In the genomic region with DNA sequence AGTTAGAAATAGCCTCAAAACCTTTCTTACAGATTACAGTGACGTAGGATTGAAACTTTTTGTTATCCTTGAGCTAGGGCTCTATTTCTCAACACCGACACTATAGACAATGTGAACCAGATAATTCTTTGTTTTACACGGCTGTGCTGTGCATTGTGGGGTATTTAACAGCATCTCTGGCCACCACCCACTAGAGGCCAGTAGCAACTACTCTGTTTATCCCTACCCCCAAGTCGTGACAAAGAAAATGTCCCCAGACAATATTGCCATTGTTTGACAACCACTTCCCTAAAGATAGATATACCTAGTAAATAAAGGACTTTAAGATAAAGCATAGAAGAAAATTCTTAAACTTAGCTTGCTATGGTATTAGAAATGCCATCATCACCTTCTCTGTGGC, we compare ENCODE assay signal across 19 cellular contexts.
DNase-seq lines count a peak whose midpoint lies in the region; ATAC-seq and TF ChIP-seq lines count a peak whose summit lies in the region.
"Had no signal": no experiment of that assay in that cellular context is flagged by ENCODE, and none has a peak within 500 bp of the region (broad histone marks: within the 10 kb centered on the region; RNA-seq: fewer than 3 reads in every experiment).

No MANE protein-coding gene starts in this region.

- H3K36me3 Mint-ChIP-seq in activated B cell treated with CpG ODN at 0.5 μM for 24 hours (ENCODE audit: low read depth) (no peaks in the 10 kb centered on the region), T-cell (no peaks in the 10 kb centered on the region), CD14-positive monocyte (no peaks in the 10 kb centered on the region)
- H3K36me3 Mint-ChIP-seq in activated CD8-positive, alpha-beta memory T cell treated with anti-CD3 and anti-CD28 coated beads, Interleukin-2, amount 10 ng/mL, durations not matched to agents 7 days and 5 days = no peaks in the 10 kb centered on the region
- H3K36me3 Mint-ChIP-seq: CD4-positive, alpha-beta memory T cell had no signal

- DNase-seq in GM12865 (ENCODE audit: low read depth) (peak; percentile 6), activated B cell treated with CpG ODN at 0.5 μM for 24 hours (no peak), T-cell (no peak), CD14-positive monocyte (ENCODE audit: low spot score) (no peak)
- no peak for DNase-seq in stimulated activated CD4-positive, alpha-beta T cell treated with anti-CD3 and anti-CD28 coated beads, Interleukin-2, amount 100 ng/mL, for 48 hours
- DNase-seq in activated CD8-positive, alpha-beta memory T cell treated with anti-CD3 and anti-CD28 coated beads, Interleukin-2, amount 10 ng/mL, durations not matched to agents 7 days and 5 days = no peak
- DNase-seq: activated CD4-positive, CD25-positive, alpha-beta regulatory T cell; CD4-positive, alpha-beta memory T cell; DND-41; effector memory CD4-positive, alpha-beta T cell; NCI-H1417 treated with DMSO at 0.1 percent for 48 hours; RPMI8226; stimulated activated CD4-positive, alpha-beta T cell treated with anti-CD3 and anti-CD28 coated beads, Interleukin-15, amount 100 ng/mL, for 24 hours had no signal

- CTCF ChIA-PET in activated B cell treated with CpG ODN at 0.5 μM for 24 hours (lab: Charles Lee) = no interaction called here
- CTCF ChIA-PET in activated CD8-positive, alpha-beta memory T cell treated with anti-CD3 and anti-CD28 coated beads, Interleukin-2, amount 10 ng/mL, durations not matched to agents 7 days and 5 days (lab: Charles Lee) = no interaction called here
- CTCF ChIA-PET in T-cell (lab: Charles Lee) = interaction anchor here in 1 of 2 donors (0.6 kb wide), 1 partner anchor 583 kb away, joined by 3 read pairs; no protein-coding TSS in a partner anchor

- H3K27ac Mint-ChIP-seq in activated B cell treated with CpG ODN at 0.5 μM for 24 hours = no peak overlapping the region
- H3K27ac Mint-ChIP-seq in activated CD8-positive, alpha-beta memory T cell treated with anti-CD3 and anti-CD28 coated beads, Interleukin-2, amount 10 ng/mL, durations not matched to agents 7 days and 5 days = no peak overlapping the region
- no peak overlapping the region for H3K27ac Mint-ChIP-seq in T-cell
- H3K27ac Mint-ChIP-seq in CD14-positive monocyte = no peak overlapping the region
- H3K27ac Mint-ChIP-seq: activated T-helper 2 cell treated with anti-CD3 and anti-CD28 coated beads, Interferon-gamma antibody, Interleukin-2, Interleukin-4, amounts not matched to agents 10 μg/mL and 5 μg/mL and 100 μg/mL, durations not matched to agents 14 hours and 24 hours and 36 hours; CD4-positive, alpha-beta memory T cell had no signal

- H3K27me3 Mint-ChIP-seq in activated B cell treated with CpG ODN at 0.5 μM for 24 hours (peaks cover 2% of the 10 kb centered on the region), T-cell (peaks cover 8 to 10% of the 10 kb centered on the region in 2 donors), CD14-positive monocyte (ENCODE audit: low read depth in 3 of 3) (no peaks in the 10 kb centered on the region)
- peaks cover 16% of the 10 kb centered on the region for H3K27me3 Mint-ChIP-seq in activated CD8-positive, alpha-beta memory T cell treated with anti-CD3 and anti-CD28 coated beads, Interleukin-2, amount 10 ng/mL, durations not matched to agents 7 days and 5 days

- H3K9me3 Mint-ChIP-seq in activated B cell treated with CpG ODN at 0.5 μM for 24 hours (no peaks in the 10 kb centered on the region), T-cell (no peaks in the 10 kb centered on the region), CD14-positive monocyte (peaks cover 0 to 2% (median 0%) of the 10 kb centered on the region in 7 donors)
- H3K9me3 Mint-ChIP-seq in activated CD8-positive, alpha-beta memory T cell treated with anti-CD3 and anti-CD28 coated beads, Interleukin-2, amount 10 ng/mL, durations not matched to agents 7 days and 5 days (ENCODE audit: low read depth) = no peaks in the 10 kb centered on the region
- H3K9me3 Mint-ChIP-seq: activated T-helper 2 cell treated with anti-CD3 and anti-CD28 coated beads, Interferon-gamma antibody, Interleukin-2, Interleukin-4, amounts not matched to agents 10 μg/mL and 5 μg/mL and 100 μg/mL, durations not matched to agents 14 hours and 24 hours and 36 hours; CD4-positive, alpha-beta memory T cell; neural crest cell had no signal

- TF ChIP-seq CTCF in GM12865 (IDR thresholded peaks at IDR 0.05; ENCODE audit: insufficient read depth, low read depth, low read length, missing control alignments) (no peak), activated B cell treated with CpG ODN at 0.5 μM for 24 hours (IDR thresholded peaks at IDR 0.05) (no peak), CD14-positive monocyte (IDR thresholded peaks at IDR 0.05) (no peak)

- POLR2A ChIA-PET in activated B cell treated with CpG ODN at 0.5 μM for 24 hours (lab: Charles Lee) = no interaction called here
- POLR2A ChIA-PET in T-cell (lab: Charles Lee) = no interaction called here

- H3K4me1 Mint-ChIP-seq in activated B cell treated with CpG ODN at 0.5 μM for 24 hours (no peaks in the 10 kb centered on the region), T-cell (no peaks in the 10 kb centered on the region), CD14-positive monocyte (peaks cover 2% of the 10 kb centered on the region)
- H3K4me1 Mint-ChIP-seq in activated CD8-positive, alpha-beta memory T cell treated with anti-CD3 and anti-CD28 coated beads, Interleukin-2, amount 10 ng/mL, durations not matched to agents 7 days and 5 days = no peaks in the 10 kb centered on the region
- H3K4me1 Mint-ChIP-seq: CD4-positive, alpha-beta memory T cell had no signal

- H3K4me3 ChIP-seq in GM12865 (ENCODE audit: low read depth, low read length) = no peak overlapping the region
- H3K4me3 ChIP-seq: hepatocyte, vagina had no signal

- H3K4me3 Mint-ChIP-seq in activated B cell treated with CpG ODN at 0.5 μM for 24 hours (no peak overlapping the region), T-cell (no peak overlapping the region), CD14-positive monocyte (no peak overlapping the region)
- H3K4me3 Mint-ChIP-seq in activated CD8-positive, alpha-beta memory T cell treated with anti-CD3 and anti-CD28 coated beads, Interleukin-2, amount 10 ng/mL, durations not matched to agents 7 days and 5 days = no peak overlapping the region
- H3K4me3 Mint-ChIP-seq: CD4-positive, alpha-beta memory T cell; neural crest cell had no signal

- intact Hi-C loops in activated B cell treated with CpG ODN at 0.5 μM for 24 hours (cut with micrococcal nuclease) = loop anchor here (1.0 kb wide), 1 partner anchor 10 kb away; no protein-coding TSS in a partner anchor
- intact Hi-C loops in CD14-positive monocyte (cut with micrococcal nuclease) = no loop called here

- ATAC-seq in GM21360 (IDR thresholded peaks at IDR 0.05; ENCODE audit: unreplicated experiment) (peak; percentile 49), HG02870 (IDR thresholded peaks at IDR 0.05; ENCODE audit: unreplicated experiment) (peak; percentile 71), activated B cell treated with CpG ODN at 0.5 μM for 24 hours (ENCODE audit: low read depth) (peak; percentile 28), T-cell (replicated peaks in 1 of 4) (no peak)
- no peak for ATAC-seq in activated CD8-positive, alpha-beta memory T cell treated with anti-CD3 and anti-CD28 coated beads, Interleukin-2, amount 10 ng/mL, durations not matched to agents 7 days and 5 days

Comparison
In these comparisons a context has a peak if more than half of its experiments do, and no peak if none do; other contexts are left out.
1. ATAC-seq: peak in GM21360 (single experiment), HG02870 (single experiment) and activated B cell treated with CpG ODN at 0.5 μM for 24 hours (single experiment); none in activated CD8-positive, alpha-beta memory T cell treated with anti-CD3 and anti-CD28 coated beads, Interleukin-2, amount 10 ng/mL, durations not matched to agents 7 days and 5 days (single experiment) and T-cell (0 of 4).